In the genomic region with DNA sequence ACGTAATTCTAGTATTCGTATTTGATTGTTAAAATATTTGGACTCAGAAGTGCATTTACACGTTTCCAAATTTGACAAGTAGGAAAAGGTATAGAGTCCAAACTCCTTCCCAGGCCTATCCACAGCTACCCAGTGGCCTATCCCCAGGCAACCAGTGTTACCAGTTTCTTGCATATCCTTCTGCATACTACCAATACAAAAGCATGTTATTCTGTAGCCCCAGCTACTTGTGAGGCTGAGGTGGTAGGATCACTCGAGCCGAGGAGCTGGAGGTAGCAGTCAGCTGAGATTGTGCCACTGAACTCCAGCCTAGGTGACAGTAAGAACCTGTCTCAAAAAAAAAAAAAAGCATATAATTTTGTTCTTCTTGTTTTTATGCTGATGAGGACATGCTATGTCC, we compare ENCODE assay signal across 21 cellular contexts.
A peak's percentile ranks its signal among the peaks of the same experiment; 100 is the strongest.
DNase-seq lines count a peak whose midpoint lies in the region; ATAC-seq, FAIRE-seq and TF ChIP-seq lines count a peak whose summit lies in the region.
"Had no signal": no experiment of that assay in that cellular context is flagged by ENCODE, and none has a peak within 500 bp of the region (broad histone marks: within the 10 kb centered on the region; RNA-seq: fewer than 3 reads in every experiment).

No MANE protein-coding gene starts in this region.

- H3K27ac ChIP-seq in BLaER1 treated with 17β-estradiol and CSF1 and Interleukin-3, amounts not matched to agents 10 nM and 100 nM, result no peak overlapping the region
- H3K27ac ChIP-seq in WERI-Rb-1, result peak overlapping the region; percentile 85; the same call in 1 of the 2 replicates
- H3K27ac ChIP-seq: SJSA1 had no signal

- no peak for DNase-seq in GM19239 (ENCODE audit: insufficient read length, low spot score)
- DNase-seq in WERI-Rb-1, result no peak
- DNase-seq in glutamatergic neuron, result no peak
- no peak for DNase-seq in iPS-NIHi11 (ENCODE audit: low spot score)
- DNase-seq: ACHN; CD8-positive, alpha-beta T cell; DMS79; H9; NCI-H1417 treated with DMSO at 0.1 percent for 48 hours; NCI-H2029; NCI-H2171; NCI-H446; NCI-H69; PC-3 had no signal

- H3K4me3 ChIP-seq in BLaER1 treated with 17β-estradiol and CSF1 and Interleukin-3, amounts not matched to agents 10 nM and 100 nM, result no peak overlapping the region
- no peak overlapping the region for H3K4me3 ChIP-seq in WERI-Rb-1 (ENCODE audit: low read depth, low read length)
- H3K4me3 ChIP-seq: K562, SJSA1 had no signal

- H3K36me3 Mint-ChIP-seq in nephron (ENCODE audit: low read depth) (no peaks in the 10 kb centered on the region), glutamatergic neuron (ENCODE audit: unreplicated experiment) (no peaks in the 10 kb centered on the region)
- H3K36me3 Mint-ChIP-seq: CD8-positive, alpha-beta T cell had no signal

- H3K9me3 ChIP-seq in BLaER1 treated with 17β-estradiol and CSF1 and Interleukin-3, amounts not matched to agents 10 nM and 100 nM (replicated peaks in 1 of 11), result peaks cover 0 to 17% (median 4%) of the 10 kb centered on the region in 11 experiments; a peak in 6 of 22 replicates
- H3K9me3 ChIP-seq in WERI-Rb-1 (ENCODE audit: severe bottlenecking), result no peaks in the 10 kb centered on the region
- H3K9me3 ChIP-seq: SJSA1 had no signal

- H3K9ac ChIP-seq in BLaER1 treated with 17β-estradiol and CSF1 and Interleukin-3, amounts not matched to agents 10 nM and 100 nM, result no peak overlapping the region

- H3K4me3 Mint-ChIP-seq in nephron (no peak overlapping the region), glutamatergic neuron (ENCODE audit: unreplicated experiment) (no peak overlapping the region)
- H3K4me3 Mint-ChIP-seq: CD8-positive, alpha-beta T cell; H9 had no signal

- H4K20me1 ChIP-seq in BLaER1 treated with 17β-estradiol and CSF1 and Interleukin-3, amounts not matched to agents 10 nM and 100 nM, result peaks cover 32 to 93% (median 56%) of the 10 kb centered on the region in 11 experiments; a peak in 21 of 22 replicates

- H3K27ac Mint-ChIP-seq in nephron (peak overlapping the region; percentile 47 to 77 (median 68)), glutamatergic neuron (ENCODE audit: unreplicated experiment) (no peak overlapping the region)
- H3K27ac Mint-ChIP-seq: CD8-positive, alpha-beta T cell had no signal

- peak overlapping the region in 6 of 11 experiments; percentile 3 to 53 (median 28); a peak in 5 of 22 replicates for H3K4me2 ChIP-seq in BLaER1 treated with 17β-estradiol and CSF1 and Interleukin-3, amounts not matched to agents 10 nM and 100 nM

- no peaks in the 10 kb centered on the region for H3K27me3 Mint-ChIP-seq in nephron (ENCODE audit: low read depth)
- peaks cover 4% of the 10 kb centered on the region for H3K27me3 Mint-ChIP-seq in glutamatergic neuron (ENCODE audit: unreplicated experiment)

- no peak for TF ChIP-seq CTCF in WERI-Rb-1 (IDR thresholded peaks at IDR 0.05; ENCODE audit: low read depth, low read length)
- TF ChIP-seq CTCF in nephron (IDR thresholded peaks at IDR 0.05; ENCODE audit: unreplicated experiment in 3 of 3), result no peak
- TF ChIP-seq CTCF in glutamatergic neuron (IDR thresholded peaks at IDR 0.05; ENCODE audit: partially characterized antibody, unreplicated experiment), result no peak

- H3K4me1 ChIP-seq in BLaER1 treated with 17β-estradiol and CSF1 and Interleukin-3, amounts not matched to agents 10 nM and 100 nM, result peaks cover 46 to 77% (median 59%) of the 10 kb centered on the region in 10 experiments

- H3K27me3 ChIP-seq in BLaER1 treated with 17β-estradiol and CSF1 and Interleukin-3, amounts not matched to agents 10 nM and 100 nM, result no peaks in the 10 kb centered on the region
- no peaks in the 10 kb centered on the region for H3K27me3 ChIP-seq in WERI-Rb-1 (ENCODE audit: insufficient read depth, low read depth, severe bottlenecking)
- H3K27me3 ChIP-seq: SJSA1 had no signal

- ATAC-seq in HG02610 (IDR thresholded peaks at IDR 0.05; ENCODE audit: unreplicated experiment) (no peak), GM18907 (IDR thresholded peaks at IDR 0.05; ENCODE audit: unreplicated experiment) (no peak)
- ATAC-seq: CD8-positive, alpha-beta T cell; K562; PC-3 had no signal

- H3K9me3 Mint-ChIP-seq in nephron (no peaks in the 10 kb centered on the region), glutamatergic neuron (ENCODE audit: unreplicated experiment) (peaks cover 7% of the 10 kb centered on the region)
- H3K9me3 Mint-ChIP-seq: CD8-positive, alpha-beta T cell; H9 had no signal

- FAIRE-seq in GM19239 (lab: Jason Lieb, UNC), result peak; percentile 40
- FAIRE-seq: D721Med, K562 had no signal

- H3K36me3 ChIP-seq in BLaER1 treated with 17β-estradiol and CSF1 and Interleukin-3, amounts not matched to agents 10 nM and 100 nM, result peaks cover 0 to 9% (median 4%) of the 10 kb centered on the region in 11 experiments; a peak in 7 of 22 replicates
- H3K36me3 ChIP-seq in WERI-Rb-1, result peaks cover 2% of the 10 kb centered on the region
- H3K36me3 ChIP-seq: SJSA1 had no signal

- H3K4me1 Mint-ChIP-seq in nephron (peaks cover 72% of the 10 kb centered on the region), glutamatergic neuron (ENCODE audit: low read depth, unreplicated experiment) (peaks cover 74% of the 10 kb centered on the region)
